16 cellular contexts compared by ENCODE assay signal in the genomic region with DNA sequence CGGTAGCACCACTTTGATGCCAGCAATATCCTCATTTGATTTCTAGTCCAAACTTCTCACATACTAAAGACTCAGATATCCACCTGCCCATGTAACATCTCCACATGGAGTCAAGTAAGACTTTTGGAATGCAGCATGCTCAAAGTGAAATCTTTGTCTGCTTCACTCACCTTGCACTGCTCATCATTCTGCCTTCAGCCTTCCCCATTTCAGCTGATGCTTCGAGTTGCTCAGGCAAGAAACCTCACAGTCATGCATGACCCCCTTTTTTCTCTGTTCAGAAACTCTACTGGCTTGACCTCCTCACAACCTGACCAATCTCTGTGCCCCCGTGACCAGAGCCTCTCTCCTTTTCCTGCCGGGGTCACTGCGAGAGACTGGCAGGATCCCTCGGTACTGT. TPM values are rescaled to one million over a fixed set of nuclear protein-coding genes. Genes with fewer than 3 reads are reported as not detected.
DNase-seq lines count a peak whose midpoint lies in the region; ATAC-seq, FAIRE-seq and TF ChIP-seq lines count a peak whose summit lies in the region.
"Had no signal": no experiment of that assay in that cellular context is flagged by ENCODE, and none has a peak within 500 bp of the region (broad histone marks: within the 10 kb centered on the region; RNA-seq: fewer than 3 reads in every experiment).

No MANE protein-coding gene starts in this region.

- H3K4me3 ChIP-seq in PC-9 = no peak overlapping the region
- H3K4me3 ChIP-seq in kidney (ENCODE audit: low read length in 2 of 2) = no peak overlapping the region
- H3K4me3 ChIP-seq: GM12878 had no signal

- no peaks in the 10 kb centered on the region for H3K9me2 ChIP-seq in PC-9 (ENCODE audit: insufficient read depth)
- H3K9me2 ChIP-seq: SK-N-SH had no signal

- no peak overlapping the region for H3K4me2 ChIP-seq in PC-9
- H3K4me2 ChIP-seq: SK-N-SH had no signal

- no peaks in the 10 kb centered on the region for H3F3A ChIP-seq in PC-9 (ENCODE audit: insufficient read depth, low read depth)

- no peaks in the 10 kb centered on the region for H4K20me1 ChIP-seq in PC-9 (ENCODE audit: insufficient read depth)

- H3K27me3 ChIP-seq in PC-9 (ENCODE audit: insufficient read depth, low read depth) = no peaks in the 10 kb centered on the region

- CTCF ChIA-PET in PC-9 (lab: Charles Lee) = no interaction called here

- POLR2A ChIA-PET in PC-9 (lab: Charles Lee; ENCODE audit: unreplicated experiment) = no interaction called here

- DNase-seq in GM12891 (ENCODE audit: insufficient read length, low spot score) (no peak), PC-9 (no peak), kidney (no peak), type B pancreatic cell (ENCODE audit: extremely low spot score, unreplicated experiment) (no peak), ACHN (no peak), NCI-H345 treated with DMSO at 0.1 percent for 48 hours (lab: John Stamatoyannopoulos, UW; ENCODE audit: unreplicated experiment) (no peak)
- DNase-seq: KG1, NCI-H1092, NCI-H2227 treated with DMSO at 0.1 percent for 48 hours, SK-N-SH had no signal

- intact Hi-C loops in PC-9 (cut with micrococcal nuclease; ENCODE audit: unreplicated experiment) = no loop called here
- intact Hi-C loops in kidney (cut with DNase I) = no loop called here

- H3K4me1 Mint-ChIP-seq in type B pancreatic cell (ENCODE audit: unreplicated experiment) = peaks cover 6% of the 10 kb centered on the region

- H3K36me3 ChIP-seq in PC-9 (ENCODE audit: low read depth) = peaks cover 25% of the 10 kb centered on the region; the same call in 1 of the 2 replicates
- H3K36me3 ChIP-seq in kidney (ENCODE audit: control insufficient read depth in 1 of 2, insufficient read depth in 2 of 2, low read length in 2 of 2) = peaks cover 3 to 17% of the 10 kb centered on the region in 2 donors

- peaks cover 25% of the 10 kb centered on the region for H3K36me3 Mint-ChIP-seq in type B pancreatic cell

- in situ Hi-C loops in ACHN (cut with HindIII; ENCODE audit: low pct_ligation_motif_present, low pct_unique_long_range_greater_than_20kb, low sequenced_read_pairs) = no loop called here

- no peak overlapping the region for H3K4me3 Mint-ChIP-seq in type B pancreatic cell

- H3K27ac ChIP-seq in PC-9 = 0 out of 2 replicates have a peak overlapping the region, but pooled peaks have one; percentile 67
- H3K27ac ChIP-seq in kidney (ENCODE audit: low read depth in 2 of 2, low read length in 2 of 2) = peak overlapping the region; percentile 29 to 52
- H3K27ac ChIP-seq: C4-2B, HL-60 had no signal

- TF ChIP-seq CTCF in PC-9 (conservative IDR thresholded peaks at IDR 0.05) = no peak
- no peak for TF ChIP-seq CTCF in kidney (IDR thresholded peaks at IDR 0.05; ENCODE audit: borderline replicate concordance, extremely low read depth, insufficient read depth)
- no peak for TF ChIP-seq CTCF in type B pancreatic cell (conservative IDR thresholded peaks at IDR 0.05)

- no peaks in the 10 kb centered on the region for H3K79me2 ChIP-seq in PC-9 (ENCODE audit: low read depth)

- H3K9me3 Mint-ChIP-seq in type B pancreatic cell = no peaks in the 10 kb centered on the region

- no TSS peak for BruUV-seq in PC-9 (replicated peaks; lab: Mats Ljungman, UMichigan)

- H3K9ac ChIP-seq in kidney (ENCODE audit: low read length in 2 of 2) = no peak overlapping the region
- H3K9ac ChIP-seq: SK-N-SH had no signal

- H3K27ac Mint-ChIP-seq in type B pancreatic cell = peak overlapping the region; percentile 12

- H3K9me3 ChIP-seq in PC-9 (ENCODE audit: insufficient read depth, low read depth) (no peaks in the 10 kb centered on the region), kidney (ENCODE audit: control insufficient read depth in 1 of 2, low read length in 2 of 2) (no peaks in the 10 kb centered on the region)
- H3K9me3 ChIP-seq: SK-N-SH had no signal

- peaks cover 16% of the 10 kb centered on the region; the same call in 1 of the 2 replicates for H3K4me1 ChIP-seq in PC-9 (replicated peaks; ENCODE audit: insufficient read depth)
- H3K4me1 ChIP-seq in kidney (ENCODE audit: control insufficient read depth in 1 of 2, insufficient read depth in 1 of 2, low read depth in 1 of 2, low read length in 2 of 2) = peaks cover 6 to 14% of the 10 kb centered on the region in 2 donors

- FAIRE-seq in GM12891 (lab: Jason Lieb, UNC) (peak; percentile 9), kidney (lab: Jason Lieb, UNC) (no peak)
- FAIRE-seq: GM12878, GM19239 had no signal

- TF ChIP-seq POLR2A in GM12891 (IDR thresholded peaks at IDR 0.05; ENCODE audit: low read depth, low read length) = no peak

- H2AFZ ChIP-seq in PC-9 = no peak overlapping the region

- no peak for ATAC-seq in HG03565 (IDR thresholded peaks at IDR 0.05; ENCODE audit: unreplicated experiment)
- ATAC-seq: GM12878 had no signal

- no peaks in the 10 kb centered on the region for H3K27me3 Mint-ChIP-seq in type B pancreatic cell

TF ChIP-seq in GM12891, 5 proteins besides CTCF, POLR2A, EP300 and RAD21:
- TF ChIP-seq POU2F2 (IDR thresholded peaks at IDR 0.05; ENCODE audit: low read depth, low read length) (no peak), TAF1 (IDR thresholded peaks at IDR 0.05; ENCODE audit: low read depth, low read length) (no peak), PAX5 (IDR thresholded peaks at IDR 0.05; ENCODE audit: insufficient read depth, low read length, severe bottlenecking) (no peak), POLR2AphosphoS5 (IDR thresholded peaks at IDR 0.05; ENCODE audit: low read depth, low read length) (no peak), SPI1 (IDR thresholded peaks at IDR 0.05; ENCODE audit: low read depth, low read length) (no peak)
TF ChIP-seq in GM12891: peak in this region for 0.

RNA-seq across cellular contexts. Expression of a gene that starts 41.0 kb away (rescaled TPM):
- not detected for polyA plus RNA-seq in GM12891 (2012; ENCODE audit: low read depth, missing spikeins)
- total RNA-seq in PC-9 (2021) = not detected in 2 replicates
- total RNA-seq in kidney = not detected
- polyA plus RNA-seq in kidney (ENCODE audit: insufficient read depth, low read depth, low replicate concordance) = not detected
- total RNA-seq in type B pancreatic cell (ENCODE audit: low replicate concordance) = not detected in 2 replicates
- total RNA-seq: GM12878, M059J had no signal
- polyA plus RNA-seq: GM12878, SK-N-SH had no signal
